ENCODE assay signal across 8 cellular contexts in genomic region chr15:59437777-59438574, GRCh38. TPM values are rescaled to one million over a fixed set of nuclear protein-coding genes. Genes with fewer than 3 reads are reported as not detected.
A peak's percentile ranks its signal among the peaks of the same experiment; 100 is the strongest.
DNase-seq lines count a peak whose midpoint lies in the region; ATAC-seq lines count a peak whose summit lies in the region.

Gene FAM81A, plus strand, starts transcription at chr15:59438186. Its CDS starts 20,441 bp downstream, at chr15:59458627.

- peaks cover 70% of the 10 kb centered on the region for H3K27me3 ChIP-seq in NT2/D1 (ENCODE audit: insufficient read depth, insufficient read length)
- H3K27me3 ChIP-seq in neuronal stem cell (ENCODE audit: control insufficient read depth in 3 of 3, insufficient read depth in 3 of 3, low read depth in 1 of 3, low read length in 3 of 3) = peaks cover 2 to 41% (median 35%) of the 10 kb centered on the region in 3 experiments

- H3K4me3 ChIP-seq in NT2/D1 (ENCODE audit: insufficient read length, low read depth) = peak within 1 kb of the TSS; percentile 67
- peak within 1 kb of the TSS; percentile 52 to 74 for H3K4me3 ChIP-seq in neuronal stem cell (ENCODE audit: low read length in 2 of 2)

- H4K8ac ChIP-seq in neuronal stem cell (ENCODE audit: low read depth, low read length) = no peak within 1 kb of the TSS

- H3K27me3 Mint-ChIP-seq in activated naive CD4-positive, alpha-beta T cell treated with anti-CD3 and anti-CD28 coated beads, Interleukin-2, amount 10 ng/mL, durations not matched to agents 7 days and 5 days = peaks cover 79% of the 10 kb centered on the region

- H3K14ac ChIP-seq in neuronal stem cell (ENCODE audit: low read length) = no peak within 1 kb of the TSS

- no peaks in the 10 kb centered on the region for H3K9me3 Mint-ChIP-seq in activated naive CD4-positive, alpha-beta T cell treated with anti-CD3 and anti-CD28 coated beads, Interleukin-2, amount 10 ng/mL, durations not matched to agents 7 days and 5 days

- no peak within 1 kb of the TSS for H3K23ac ChIP-seq in neuronal stem cell (ENCODE audit: low read depth, low read length, poor library complexity)

- H2BK15ac ChIP-seq in neuronal stem cell (ENCODE audit: low read length) = peak within 1 kb of the TSS; percentile 88

- in situ Hi-C loops in Caki2 (cut with HindIII; ENCODE audit: low pct_unique_long_range_greater_than_20kb, low sequenced_read_pairs) = no loop called here

- H2AFZ ChIP-seq in neuronal stem cell (ENCODE audit: low read length) = peak within 1 kb of the TSS; percentile 96

- peak; percentile 72 for ATAC-seq in GM19395 (IDR thresholded peaks at IDR 0.05; ENCODE audit: unreplicated experiment)
- peak; percentile 76 for ATAC-seq in HG03460 (IDR thresholded peaks at IDR 0.05; ENCODE audit: unreplicated experiment)

- CTCF ChIA-PET in activated naive CD4-positive, alpha-beta T cell treated with anti-CD3 and anti-CD28 coated beads, Interleukin-2, amount 10 ng/mL, durations not matched to agents 7 days and 5 days (lab: Charles Lee) = no interaction called here

- H2AK5ac ChIP-seq in neuronal stem cell (ENCODE audit: low read depth, low read length) = peak within 1 kb of the TSS; percentile 58

- peaks cover 19% of the 10 kb centered on the region for H3K4me1 Mint-ChIP-seq in activated naive CD4-positive, alpha-beta T cell treated with anti-CD3 and anti-CD28 coated beads, Interleukin-2, amount 10 ng/mL, durations not matched to agents 7 days and 5 days

- H3K4me1 ChIP-seq in NT2/D1 (ENCODE audit: insufficient read depth, insufficient read length) (no peaks in the 10 kb centered on the region), neuronal stem cell (ENCODE audit: control insufficient read depth in 2 of 2, insufficient read depth in 1 of 2, low read depth in 1 of 2, low read length in 2 of 2) (peaks cover 8 to 11% of the 10 kb centered on the region in 2 donors)

- no peaks in the 10 kb centered on the region for H3K36me3 Mint-ChIP-seq in activated naive CD4-positive, alpha-beta T cell treated with anti-CD3 and anti-CD28 coated beads, Interleukin-2, amount 10 ng/mL, durations not matched to agents 7 days and 5 days

- peak within 1 kb of the TSS; percentile 79 for H3K4me3 Mint-ChIP-seq in activated naive CD4-positive, alpha-beta T cell treated with anti-CD3 and anti-CD28 coated beads, Interleukin-2, amount 10 ng/mL, durations not matched to agents 7 days and 5 days

- H4K91ac ChIP-seq in neuronal stem cell (ENCODE audit: low read depth, low read length, poor library complexity) = no peak within 1 kb of the TSS

- H2BK5ac ChIP-seq in neuronal stem cell (ENCODE audit: low read length) = peak within 1 kb of the TSS; percentile 55

- H3K27ac Mint-ChIP-seq in activated naive CD4-positive, alpha-beta T cell treated with anti-CD3 and anti-CD28 coated beads, Interleukin-2, amount 10 ng/mL, durations not matched to agents 7 days and 5 days = peak within 1 kb of the TSS; percentile 17

- H2BK120ac ChIP-seq in neuronal stem cell (ENCODE audit: low read depth, low read length) = no peak within 1 kb of the TSS

- H3K4me2 ChIP-seq in neuronal stem cell (ENCODE audit: insufficient read depth, low read length, poor library complexity, severe bottlenecking) = peak within 1 kb of the TSS; percentile 95

- peak; percentile 73 for DNase-seq in Caki2 (ENCODE audit: low read depth)
- peak; percentile 11 for DNase-seq in NT2/D1 (ENCODE audit: low read depth, low spot score)
- DNase-seq in activated naive CD4-positive, alpha-beta T cell treated with anti-CD3 and anti-CD28 coated beads, Interleukin-2, amount 10 ng/mL, durations not matched to agents 7 days and 5 days = peak; percentile 71
- DNase-seq in globus pallidus (ENCODE audit: low spot score) = peak; percentile 78
- peak; percentile 71 for DNase-seq in neuronal stem cell (ENCODE audit: low spot score)
- peak; percentile 84 for DNase-seq in ureter (ENCODE audit: low spot score)

- WGBS in neuronal stem cell (ENCODE audit: extremely low coverage in 2 of 2, insufficient read length in 2 of 2, insufficient replicate concordance in 1 of 2), 2 donors = no CpG with 5 or more reads among the region's 95 CpGs

- H2BK12ac ChIP-seq in neuronal stem cell (ENCODE audit: low read length) = no peak within 1 kb of the TSS

- peak within 1 kb of the TSS; percentile 94 for H3K18ac ChIP-seq in neuronal stem cell (ENCODE audit: low read length)

- no peak within 1 kb of the TSS for H3K4ac ChIP-seq in neuronal stem cell (ENCODE audit: low read length)

- H3K27ac ChIP-seq in neuronal stem cell (replicated peaks; ENCODE audit: low read length) = no peak within 1 kb of the TSS

- no peaks in the 10 kb centered on the region for H3K79me1 ChIP-seq in neuronal stem cell (ENCODE audit: low read depth, low read length)

- H3K36me3 ChIP-seq in NT2/D1 (ENCODE audit: insufficient read depth, insufficient read length, low read length) = no peaks in the 10 kb centered on the region
- no peaks in the 10 kb centered on the region for H3K36me3 ChIP-seq in neuronal stem cell (replicated peaks in 1 of 2; ENCODE audit: control insufficient read depth in 2 of 2, insufficient read depth in 2 of 2, low read length in 2 of 2)

- peak within 1 kb of the TSS; percentile 76 for H3K9ac ChIP-seq in NT2/D1 (ENCODE audit: insufficient read length, low read depth)
- no peak within 1 kb of the TSS for H3K9ac ChIP-seq in neuronal stem cell (ENCODE audit: low read depth, low read length, poor library complexity)

- no peaks in the 10 kb centered on the region for H3K9me3 ChIP-seq in NT2/D1 (ENCODE audit: insufficient read depth, low read length)
- no peaks in the 10 kb centered on the region for H3K9me3 ChIP-seq in neuronal stem cell (replicated peaks in 1 of 2; ENCODE audit: control insufficient read depth in 2 of 2, insufficient read depth in 1 of 2, low read depth in 1 of 2, low read length in 2 of 2)

RNA-seq across cellular contexts. Expression of gene FAM81A, which starts in this region (rescaled TPM):
- total RNA-seq in Caki2 (2014; rRNA removed; shearing (Covaris generic); ENCODE audit: low replicate concordance) = 1.9 and 4.1 TPM in 2 replicates
- 1.0 TPM for polyA plus RNA-seq in neuronal stem cell (2013, experiment 1 of 2)
- 1.6 TPM for polyA plus RNA-seq in neuronal stem cell (2013, experiment 2 of 2)
- 7.3 TPM for total RNA-seq in ureter

Comparison
In these comparisons a context has a peak if more than half of its experiments do, and no peak if none do; other contexts are left out.
1. DNase-seq: peak in every context shown above with its lines; median percentile 84 in ureter; 78 in globus pallidus; 73 in Caki2; 71 in activated naive CD4-positive, alpha-beta T cell treated with anti-CD3 and anti-CD28 coated beads, Interleukin-2, amount 10 ng/mL, durations not matched to agents 7 days and 5 days; 71 in neuronal stem cell; 11 in NT2/D1.